In genomic region chr19:4077800-4078683, GRCh38 we compare ENCODE assay signal across 8 cellular contexts.
DNase-seq lines count a peak whose midpoint lies in the region; ATAC-seq and TF ChIP-seq lines count a peak whose summit lies in the region.

No MANE protein-coding gene starts in this region.

- ATAC-seq in HG03175 (IDR thresholded peaks at IDR 0.05; ENCODE audit: unreplicated experiment) (peak; percentile 56), GM21526 (IDR thresholded peaks at IDR 0.05; ENCODE audit: low FRiP score, unreplicated experiment) (no peak)

- peak overlapping the region; percentile 56 to 58 for H3K4me3 ChIP-seq in foreskin fibroblast (ENCODE audit: low read depth in 1 of 2, low read length in 2 of 2)
- peak overlapping the region; percentile 33 for H3K4me3 ChIP-seq in retinal pigment epithelial cell (ENCODE audit: low read length)

- DNase-seq in AG20443 (ENCODE audit: low spot score) (peak; percentile 77), foreskin fibroblast (peak in 1 of 2 donors; percentile 69), retinal pigment epithelial cell (ENCODE audit: low read depth) (no peak), NCI-H510A treated with DMSO at 0.1 percent for 48 hours (lab: John Stamatoyannopoulos, UW) (no peak), GM19240 (ENCODE audit: insufficient read length, low spot score) (no peak)
- DNase-seq in activated CD8-positive, alpha-beta memory T cell treated with anti-CD3 and anti-CD28 coated beads for 24 hours = peak; percentile 81

- no peak for TF ChIP-seq CTCF in foreskin fibroblast (IDR thresholded peaks at IDR 0.05; ENCODE audit: low read depth, low read length)
- no peak for TF ChIP-seq CTCF in retinal pigment epithelial cell (conservative IDR thresholded peaks at IDR 0.05; ENCODE audit: low read depth, low read length)

Comparison
In these comparisons a context has a peak if more than half of its experiments do, and no peak if none do; other contexts are left out.
1. DNase-seq: peak in AG20443 (single experiment) and activated CD8-positive, alpha-beta memory T cell treated with anti-CD3 and anti-CD28 coated beads for 24 hours (single experiment); none in retinal pigment epithelial cell (single experiment), NCI-H510A treated with DMSO at 0.1 percent for 48 hours (single experiment) and GM19240 (single experiment).